In genomic region chr20:40156600-40157307, GRCh38 we compare ENCODE assay signal across 15 cellular contexts.
A peak's percentile ranks its signal among the peaks of the same experiment; 100 is the strongest.
DNase-seq lines count a peak whose midpoint lies in the region; ATAC-seq lines count a peak whose summit lies in the region.
"Had no signal": no experiment of that assay in that cellular context is flagged by ENCODE, and none has a peak within 500 bp of the region (broad histone marks: within the 10 kb centered on the region; RNA-seq: fewer than 3 reads in every experiment).

No MANE protein-coding gene starts in this region.

- H3K4me3 Mint-ChIP-seq in naive thymus-derived CD8-positive, alpha-beta T cell: no peak overlapping the region
- H3K4me3 Mint-ChIP-seq: activated naive CD8-positive, alpha-beta T cell had no signal

- POLR2A ChIA-PET in naive thymus-derived CD8-positive, alpha-beta T cell (lab: Charles Lee): no interaction called here

- H3K36me3 Mint-ChIP-seq in naive thymus-derived CD8-positive, alpha-beta T cell: no peaks in the 10 kb centered on the region
- H3K36me3 Mint-ChIP-seq: activated naive CD8-positive, alpha-beta T cell had no signal

- ATAC-seq in GM19023 (IDR thresholded peaks at IDR 0.05; ENCODE audit: unreplicated experiment) (peak; percentile 86), GM21619 (IDR thresholded peaks at IDR 0.05; ENCODE audit: unreplicated experiment) (peak; percentile 94), HG03108 (IDR thresholded peaks at IDR 0.05; ENCODE audit: unreplicated experiment) (peak; percentile 90), left lobe of liver (peak; percentile 67)
- ATAC-seq in naive thymus-derived CD8-positive, alpha-beta T cell: no peak
- ATAC-seq: K562 had no signal

- H3K27me3 Mint-ChIP-seq in naive thymus-derived CD8-positive, alpha-beta T cell: peaks cover 5 to 13% (median 7%) of the 10 kb centered on the region in 5 donors

- H3K4me1 Mint-ChIP-seq in naive thymus-derived CD8-positive, alpha-beta T cell: no peaks in the 10 kb centered on the region

- H3K27ac Mint-ChIP-seq in naive thymus-derived CD8-positive, alpha-beta T cell: no peak overlapping the region
- H3K27ac Mint-ChIP-seq: activated naive CD8-positive, alpha-beta T cell had no signal

- DNase-seq in left lobe of liver (ENCODE audit: low spot score) (no peak), OCI-M1 (lab: John Stamatoyannopoulos, UW) (no peak), kidney tubule cell (ENCODE audit: low spot score) (no peak), NOMO-1 treated with DMSO at 0.1 percent for 48 hours (lab: John Stamatoyannopoulos, UW; ENCODE audit: unreplicated experiment) (no peak)
- no peak for DNase-seq in naive thymus-derived CD8-positive, alpha-beta T cell
- DNase-seq: COR-L47, dorsolateral prefrontal cortex, glutamatergic neuron, mesenchymal stem cell, Right ventricle myocardium superior had no signal

- H3K9me3 Mint-ChIP-seq in naive thymus-derived CD8-positive, alpha-beta T cell: no peaks in the 10 kb centered on the region

Comparison
In these comparisons a context has a peak if more than half of its experiments do, and no peak if none do; other contexts are left out.
1. ATAC-seq: peak in GM19023 (single experiment), GM21619 (single experiment), HG03108 (single experiment) and left lobe of liver (single experiment); none in naive thymus-derived CD8-positive, alpha-beta T cell (0 of 2).